In genomic region chr16:4496305-4496704, GRCh38 we compare ENCODE assay signal across 16 cellular contexts. TPM values are rescaled to one million over a fixed set of nuclear protein-coding genes. Genes with fewer than 3 reads are reported as not detected.
A peak's percentile ranks its signal among the peaks of the same experiment; 100 is the strongest.
DNase-seq lines count a peak whose midpoint lies in the region; ATAC-seq and TF ChIP-seq lines count a peak whose summit lies in the region.
"Had no signal": no experiment of that assay in that cellular context is flagged by ENCODE, and none has a peak within 500 bp of the region (broad histone marks: within the 10 kb centered on the region; RNA-seq: fewer than 3 reads in every experiment).

No MANE protein-coding gene starts in this region.

- intact Hi-C loops in psoas muscle (cut with DNase I) = no loop called here

- H3K36me3 ChIP-seq in adipocyte (ENCODE audit: control insufficient read depth, insufficient read depth, low read length, severe bottlenecking) = peaks cover 17% of the 10 kb centered on the region
- peaks cover 0 to 8% of the 10 kb centered on the region in 2 donors for H3K36me3 ChIP-seq in psoas muscle (ENCODE audit: insufficient read depth in 1 of 2, low read depth in 1 of 2)

- no peak for ATAC-seq in psoas muscle
- ATAC-seq: sciatic nerve, upper lobe of right lung had no signal

- H3K27ac ChIP-seq in psoas muscle = no peak overlapping the region
- H3K27ac ChIP-seq: upper lobe of right lung had no signal

- no peaks in the 10 kb centered on the region for H3K9me3 ChIP-seq in adipocyte (ENCODE audit: control insufficient read depth, low read length)
- H3K9me3 ChIP-seq in psoas muscle = no peaks in the 10 kb centered on the region
- H3K9me3 ChIP-seq: HAP-1, upper lobe of right lung had no signal

- DNase-seq in AG08396 (ENCODE audit: low spot score) (peak; percentile 45), HCEC 1CT (peak; percentile 80), adipocyte (ENCODE audit: low read depth) (peak; percentile 25), kidney glomerular epithelial cell (lab: John Stamatoyannopoulos, UW) (peak; percentile 17), activated gamma-delta T cell (lab: John Stamatoyannopoulos, UW) (no peak), psoas muscle (no peak), NCI-H128 (lab: John Stamatoyannopoulos, UW; ENCODE audit: unreplicated experiment) (no peak)
- no peak for DNase-seq in stimulated activated CD4-positive, alpha-beta T cell treated with anti-CD3 and anti-CD28 coated beads, Interleukin-15, amount 100 ng/mL, for 24 hours
- DNase-seq: activated CD4-positive, CD25-positive, alpha-beta regulatory T cell treated with anti-CD3 and anti-CD28 coated beads, Interleukin-2, amount 50 U/mL, for 72 hours; dorsolateral prefrontal cortex; NCI-H510A treated with DMSO at 0.1 percent for 48 hours; SIG-M5; upper lobe of right lung had no signal

- no peaks in the 10 kb centered on the region for H3K27me3 ChIP-seq in adipocyte (replicated peaks; ENCODE audit: control insufficient read depth, insufficient read depth, low read length)
- no peaks in the 10 kb centered on the region for H3K27me3 ChIP-seq in psoas muscle (ENCODE audit: insufficient read depth in 3 of 3, low read length in 2 of 3)
- H3K27me3 ChIP-seq: dorsolateral prefrontal cortex, upper lobe of right lung had no signal

- H3K4me3 ChIP-seq in adipocyte (ENCODE audit: low read length) = no peak overlapping the region
- no peak overlapping the region for H3K4me3 ChIP-seq in psoas muscle
- H3K4me3 ChIP-seq: dorsolateral prefrontal cortex, HAP-1, upper lobe of right lung had no signal

- 92 to 100% (median 93%) methylated on average over 4 of the region's 4 CpGs for WGBS in psoas muscle, 3 donors

- no peak overlapping the region for H3K9ac ChIP-seq in adipocyte (ENCODE audit: low read length)

- H3K4me1 ChIP-seq in adipocyte (ENCODE audit: control insufficient read depth, insufficient read depth, low read length) = peaks cover 58% of the 10 kb centered on the region
- H3K4me1 ChIP-seq in psoas muscle = peaks cover 31% of the 10 kb centered on the region

- no peak for TF ChIP-seq CTCF in psoas muscle (IDR thresholded peaks at IDR 0.05)

RNA-seq across cellular contexts. Expression of gene HMOX2, which starts 20.1 kb away (rescaled TPM):
- 10 to 100 TPM; 20.8 to 26.6 (median 22.6) TPM for total RNA-seq in psoas muscle
- polyA plus RNA-seq in psoas muscle = 10 to 100 TPM; 22.2 to 49.0 (median 23.8) TPM

RNA-seq across cellular contexts. Expression of gene NMRAL1, which starts 21.9 kb away (rescaled TPM):
- total RNA-seq in psoas muscle = 1 to 10 TPM; 2.5 to 5.5 (median 3.9) TPM
- polyA plus RNA-seq in psoas muscle = 1 to 10 TPM; 4.0 to 5.1 (median 4.2) TPM

RNA-seq across cellular contexts. Expression of gene CDIP1, which starts 42.3 kb away (rescaled TPM):
- total RNA-seq in psoas muscle = 10 to 100 TPM; 29.1 to 51.8 (median 34.9) TPM
- polyA plus RNA-seq in psoas muscle = 10 to 100 TPM; 18.7 to 33.6 (median 22.3) TPM

RNA-seq across cellular contexts. Expression of gene C16orf96, which starts 59.8 kb away (rescaled TPM):
- under 1 TPM in 3 of 4 donors, not detected in 1; 0.04 to 0.32 (median 0.07) TPM for total RNA-seq in psoas muscle
- under 1 TPM in 1 of 3 donors, not detected in 2; 0.05 TPM for polyA plus RNA-seq in psoas muscle
- polyA plus RNA-seq: CD14-positive monocyte had no signal

Comparison
In these comparisons a context has a peak if more than half of its experiments do, and no peak if none do; other contexts are left out.
1. DNase-seq: peak in AG08396 (single experiment), HCEC 1CT (single experiment), adipocyte (single experiment) and kidney glomerular epithelial cell (single experiment); none in activated gamma-delta T cell (single experiment), psoas muscle (0 of 2), stimulated activated CD4-positive, alpha-beta T cell treated with anti-CD3 and anti-CD28 coated beads, Interleukin-15, amount 100 ng/mL, for 24 hours (single experiment) and NCI-H128 (single experiment).